Comparison of ENCODE assay signal across 9 cellular contexts in genomic region chr1:151988405-151988851, GRCh38. TPM values are rescaled to one million over a fixed set of nuclear protein-coding genes. Genes with fewer than 3 reads are reported as not detected.
A peak's percentile ranks its signal among the peaks of the same experiment; 100 is the strongest.
DNase-seq lines count a peak whose midpoint lies in the region; ATAC-seq, FAIRE-seq and TF ChIP-seq lines count a peak whose summit lies in the region.
"Had no signal": no experiment of that assay in that cellular context is flagged by ENCODE, and none has a peak within 500 bp of the region (broad histone marks: within the 10 kb centered on the region; RNA-seq: fewer than 3 reads in every experiment).

No MANE protein-coding gene starts in this region.

- DNase-seq in left ventricle myocardium inferior = no peak
- no peak for DNase-seq in left ventricle myocardium superior
- DNase-seq in hepatocyte (ENCODE audit: low spot score) = peak; percentile 81
- peak; percentile 72 for DNase-seq in urothelium cell line (ENCODE audit: low spot score)
- DNase-seq in effector CD4-positive, alpha-beta T cell = no peak
- DNase-seq: activated CD4-positive, alpha-beta T cell treated with anti-CD3 and anti-CD28 coated beads for 4 hours had no signal

- TF ChIP-seq CTCF in left ventricle myocardium inferior (IDR thresholded peaks at IDR 0.05; ENCODE audit: borderline replicate concordance) (no peak), WI38 (IDR thresholded peaks at IDR 0.05; ENCODE audit: low read depth, low read length) (no peak), hepatocyte (IDR thresholded peaks at IDR 0.05; ENCODE audit: poor library complexity) (no peak)

- H3K27ac ChIP-seq in left ventricle myocardium inferior (replicated peaks) = peak overlapping the region; percentile 98
- peak overlapping the region; percentile 100 for H3K27ac ChIP-seq in hepatocyte

- H3K4me3 ChIP-seq in left ventricle myocardium inferior (peak overlapping the region; percentile 94), WI38 (ENCODE audit: low read depth, low read length) (peak overlapping the region; percentile 41), hepatocyte (no peak overlapping the region)

- H3K9me3 ChIP-seq in left ventricle myocardium inferior (replicated peaks) = no peaks in the 10 kb centered on the region
- H3K9me3 ChIP-seq in hepatocyte (ENCODE audit: low read depth) = no peaks in the 10 kb centered on the region

- H3K79me2 ChIP-seq in hepatocyte = peaks cover 90% of the 10 kb centered on the region

- H3K27me3 ChIP-seq in left ventricle myocardium inferior (ENCODE audit: low read depth) = no peaks in the 10 kb centered on the region
- H3K27me3 ChIP-seq in hepatocyte = no peaks in the 10 kb centered on the region

- 62% methylated on average over 1 of the region's 1 CpG for WGBS in hepatocyte (ENCODE audit: low lambda C conversion rate, missing lambda C conversion rate)

- FAIRE-seq in urothelium cell line (lab: Jason Lieb, UNC) = no peak

- H4K20me1 ChIP-seq in hepatocyte (ENCODE audit: insufficient read depth, poor library complexity, severe bottlenecking) = peaks cover 18% of the 10 kb centered on the region

- H3K36me3 ChIP-seq in left ventricle myocardium inferior (peaks cover 31% of the 10 kb centered on the region), hepatocyte (replicated peaks; ENCODE audit: insufficient read depth, low read depth) (no peaks in the 10 kb centered on the region)

- intact Hi-C loops in left ventricle myocardium inferior (cut with micrococcal nuclease) (no loop called here), left ventricle myocardium superior (cut with micrococcal nuclease) (no loop called here)

- no peaks in the 10 kb centered on the region for H3K9me2 ChIP-seq in hepatocyte (replicated peaks; ENCODE audit: insufficient read depth)

- H3K4me1 ChIP-seq in left ventricle myocardium inferior (peaks cover 99% of the 10 kb centered on the region), hepatocyte (ENCODE audit: insufficient read depth) (peaks cover 62% of the 10 kb centered on the region)

- ATAC-seq in left ventricle myocardium superior = no peak
- no peak for ATAC-seq in HG03354 (IDR thresholded peaks at IDR 0.05; ENCODE audit: poor library complexity, severe bottlenecking, unreplicated experiment)
- ATAC-seq in HG03108 (IDR thresholded peaks at IDR 0.05; ENCODE audit: unreplicated experiment) = no peak

- H3K4me2 ChIP-seq in hepatocyte = peak overlapping the region; percentile 91

- H2AFZ ChIP-seq in hepatocyte = no peak overlapping the region

RNA-seq across cellular contexts. Expression of gene S100A10, which starts 5.2 kb away (rescaled TPM):
- total RNA-seq in left ventricle myocardium inferior = 186 TPM
- total RNA-seq in left ventricle myocardium superior = 201 TPM
- 408 and 485 TPM in 2 replicates for total RNA-seq in hepatocyte
- polyA plus RNA-seq in hepatocyte = 3,367 and 3,493 TPM in 2 replicates

RNA-seq across cellular contexts. Expression of gene S100A11, which starts 48.4 kb away (rescaled TPM):
- total RNA-seq in left ventricle myocardium inferior = 66.9 TPM
- total RNA-seq in left ventricle myocardium superior = 65.8 TPM
- total RNA-seq in hepatocyte = 258 and 295 TPM in 2 replicates
- polyA plus RNA-seq in hepatocyte = 1,491 and 1,531 TPM in 2 replicates

Comparison
In these comparisons a context has a peak if more than half of its experiments do, and no peak if none do; other contexts are left out.
1. DNase-seq: peak in hepatocyte (single experiment) and urothelium cell line (single experiment); none in left ventricle myocardium inferior (single experiment), left ventricle myocardium superior (single experiment) and effector CD4-positive, alpha-beta T cell (single experiment).